In the genomic region with DNA sequence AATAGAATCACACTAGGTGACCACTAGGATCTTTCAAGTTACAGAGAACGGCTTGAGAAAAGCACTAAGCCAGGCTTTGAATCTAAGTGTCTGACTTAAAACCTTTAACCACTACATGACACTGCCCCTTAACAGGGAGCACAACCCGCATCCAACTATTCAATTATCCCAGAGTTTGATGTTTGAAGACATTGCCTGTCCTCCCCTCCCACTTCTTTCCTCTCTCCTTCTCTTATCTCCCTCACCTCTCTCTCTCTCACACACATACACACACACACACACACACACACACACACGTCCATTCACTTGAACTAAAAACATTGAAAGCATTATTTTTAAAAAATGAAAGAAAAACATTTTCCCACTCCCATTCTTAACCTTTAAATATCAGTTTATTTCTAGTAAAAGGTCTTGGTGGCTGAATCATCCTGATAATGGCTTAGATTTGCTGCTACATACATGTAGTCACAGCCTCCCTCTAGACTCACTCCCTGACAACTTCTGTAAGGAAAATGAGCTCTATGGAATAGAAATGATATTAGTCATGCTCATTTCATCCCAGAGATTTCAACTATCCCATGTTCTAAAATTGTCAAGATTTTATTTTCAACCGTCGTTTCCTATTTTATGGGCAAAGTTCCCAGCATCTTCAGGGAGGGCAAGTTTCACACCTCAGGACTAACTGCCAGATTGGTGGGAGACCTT, we compare ENCODE assay signal across 1 cellular context.
TF ChIP-seq lines count a peak whose summit lies in the region.

No MANE protein-coding gene starts in this region.

TF ChIP-seq in K562, 482 proteins besides CTCF, POLR2A, EP300 and RAD21 (continued from another document):
- TF ChIP-seq, protein P1, sequence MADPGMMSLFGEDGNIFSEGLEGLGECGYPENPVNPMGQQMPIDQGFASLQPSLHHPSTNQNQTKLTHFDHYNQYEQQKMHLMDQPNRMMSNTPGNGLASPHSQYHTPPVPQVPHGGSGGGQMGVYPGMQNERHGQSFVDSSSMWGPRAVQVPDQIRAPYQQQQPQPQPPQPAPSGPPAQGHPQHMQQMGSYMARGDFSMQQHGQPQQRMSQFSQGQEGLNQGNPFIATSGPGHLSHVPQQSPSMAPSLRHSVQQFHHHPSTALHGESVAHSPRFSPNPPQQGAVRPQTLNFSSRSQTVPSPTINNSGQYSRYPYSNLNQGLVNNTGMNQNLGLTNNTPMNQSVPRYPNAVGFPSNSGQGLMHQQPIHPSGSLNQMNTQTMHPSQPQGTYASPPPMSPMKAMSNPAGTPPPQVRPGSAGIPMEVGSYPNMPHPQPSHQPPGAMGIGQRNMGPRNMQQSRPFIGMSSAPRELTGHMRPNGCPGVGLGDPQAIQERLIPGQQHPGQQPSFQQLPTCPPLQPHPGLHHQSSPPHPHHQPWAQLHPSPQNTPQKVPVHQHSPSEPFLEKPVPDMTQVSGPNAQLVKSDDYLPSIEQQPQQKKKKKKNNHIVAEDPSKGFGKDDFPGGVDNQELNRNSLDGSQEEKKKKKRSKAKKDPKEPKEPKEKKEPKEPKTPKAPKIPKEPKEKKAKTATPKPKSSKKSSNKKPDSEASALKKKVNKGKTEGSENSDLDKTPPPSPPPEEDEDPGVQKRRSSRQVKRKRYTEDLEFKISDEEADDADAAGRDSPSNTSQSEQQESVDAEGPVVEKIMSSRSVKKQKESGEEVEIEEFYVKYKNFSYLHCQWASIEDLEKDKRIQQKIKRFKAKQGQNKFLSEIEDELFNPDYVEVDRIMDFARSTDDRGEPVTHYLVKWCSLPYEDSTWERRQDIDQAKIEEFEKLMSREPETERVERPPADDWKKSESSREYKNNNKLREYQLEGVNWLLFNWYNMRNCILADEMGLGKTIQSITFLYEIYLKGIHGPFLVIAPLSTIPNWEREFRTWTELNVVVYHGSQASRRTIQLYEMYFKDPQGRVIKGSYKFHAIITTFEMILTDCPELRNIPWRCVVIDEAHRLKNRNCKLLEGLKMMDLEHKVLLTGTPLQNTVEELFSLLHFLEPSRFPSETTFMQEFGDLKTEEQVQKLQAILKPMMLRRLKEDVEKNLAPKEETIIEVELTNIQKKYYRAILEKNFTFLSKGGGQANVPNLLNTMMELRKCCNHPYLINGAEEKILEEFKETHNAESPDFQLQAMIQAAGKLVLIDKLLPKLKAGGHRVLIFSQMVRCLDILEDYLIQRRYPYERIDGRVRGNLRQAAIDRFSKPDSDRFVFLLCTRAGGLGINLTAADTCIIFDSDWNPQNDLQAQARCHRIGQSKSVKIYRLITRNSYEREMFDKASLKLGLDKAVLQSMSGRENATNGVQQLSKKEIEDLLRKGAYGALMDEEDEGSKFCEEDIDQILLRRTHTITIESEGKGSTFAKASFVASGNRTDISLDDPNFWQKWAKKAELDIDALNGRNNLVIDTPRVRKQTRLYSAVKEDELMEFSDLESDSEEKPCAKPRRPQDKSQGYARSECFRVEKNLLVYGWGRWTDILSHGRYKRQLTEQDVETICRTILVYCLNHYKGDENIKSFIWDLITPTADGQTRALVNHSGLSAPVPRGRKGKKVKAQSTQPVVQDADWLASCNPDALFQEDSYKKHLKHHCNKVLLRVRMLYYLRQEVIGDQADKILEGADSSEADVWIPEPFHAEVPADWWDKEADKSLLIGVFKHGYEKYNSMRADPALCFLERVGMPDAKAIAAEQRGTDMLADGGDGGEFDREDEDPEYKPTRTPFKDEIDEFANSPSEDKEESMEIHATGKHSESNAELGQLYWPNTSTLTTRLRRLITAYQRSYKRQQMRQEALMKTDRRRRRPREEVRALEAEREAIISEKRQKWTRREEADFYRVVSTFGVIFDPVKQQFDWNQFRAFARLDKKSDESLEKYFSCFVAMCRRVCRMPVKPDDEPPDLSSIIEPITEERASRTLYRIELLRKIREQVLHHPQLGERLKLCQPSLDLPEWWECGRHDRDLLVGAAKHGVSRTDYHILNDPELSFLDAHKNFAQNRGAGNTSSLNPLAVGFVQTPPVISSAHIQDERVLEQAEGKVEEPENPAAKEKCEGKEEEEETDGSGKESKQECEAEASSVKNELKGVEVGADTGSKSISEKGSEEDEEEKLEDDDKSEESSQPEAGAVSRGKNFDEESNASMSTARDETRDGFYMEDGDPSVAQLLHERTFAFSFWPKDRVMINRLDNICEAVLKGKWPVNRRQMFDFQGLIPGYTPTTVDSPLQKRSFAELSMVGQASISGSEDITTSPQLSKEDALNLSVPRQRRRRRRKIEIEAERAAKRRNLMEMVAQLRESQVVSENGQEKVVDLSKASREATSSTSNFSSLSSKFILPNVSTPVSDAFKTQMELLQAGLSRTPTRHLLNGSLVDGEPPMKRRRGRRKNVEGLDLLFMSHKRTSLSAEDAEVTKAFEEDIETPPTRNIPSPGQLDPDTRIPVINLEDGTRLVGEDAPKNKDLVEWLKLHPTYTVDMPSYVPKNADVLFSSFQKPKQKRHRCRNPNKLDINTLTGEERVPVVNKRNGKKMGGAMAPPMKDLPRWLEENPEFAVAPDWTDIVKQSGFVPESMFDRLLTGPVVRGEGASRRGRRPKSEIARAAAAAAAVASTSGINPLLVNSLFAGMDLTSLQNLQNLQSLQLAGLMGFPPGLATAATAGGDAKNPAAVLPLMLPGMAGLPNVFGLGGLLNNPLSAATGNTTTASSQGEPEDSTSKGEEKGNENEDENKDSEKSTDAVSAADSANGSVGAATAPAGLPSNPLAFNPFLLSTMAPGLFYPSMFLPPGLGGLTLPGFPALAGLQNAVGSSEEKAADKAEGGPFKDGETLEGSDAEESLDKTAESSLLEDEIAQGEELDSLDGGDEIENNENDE (IDR thresholded peaks at IDR 0.05; ENCODE audit: low read depth, low read length): no peak
